ENCODE assay signal across 8 cellular contexts in genomic region chr14:39491134-39491541, GRCh38. TPM values are rescaled to one million over a fixed set of nuclear protein-coding genes. Genes with fewer than 3 reads are reported as not detected.
DNase-seq lines count a peak whose midpoint lies in the region; ATAC-seq and TF ChIP-seq lines count a peak whose summit lies in the region.

No MANE protein-coding gene starts in this region.

- intact Hi-C loops in spleen (cut with DNase I; ENCODE audit: low total_unique reads): no loop called here

- no peaks in the 10 kb centered on the region for H3K36me3 ChIP-seq in HUES6 (ENCODE audit: control insufficient read depth, insufficient read depth, low read length)
- no peaks in the 10 kb centered on the region for H3K36me3 ChIP-seq in gastroesophageal sphincter
- no peaks in the 10 kb centered on the region for H3K36me3 ChIP-seq in spleen

- H3K27me3 ChIP-seq in HUES6 (ENCODE audit: control insufficient read depth, insufficient read depth, low read length): no peaks in the 10 kb centered on the region
- H3K27me3 ChIP-seq in gastroesophageal sphincter: no peaks in the 10 kb centered on the region
- H3K27me3 ChIP-seq in spleen (replicated peaks in 1 of 7): no peaks in the 10 kb centered on the region

- H3K4me1 ChIP-seq in HUES6 (ENCODE audit: control insufficient read depth, insufficient read depth, low read length): peaks cover 12% of the 10 kb centered on the region; the same call in 1 of the 2 replicates
- peaks cover 0 to 13% (median 5%) of the 10 kb centered on the region in 3 donors for H3K4me1 ChIP-seq in gastroesophageal sphincter
- H3K4me1 ChIP-seq in spleen: peaks cover 0 to 6% (median 5%) of the 10 kb centered on the region in 6 donors

- TF ChIP-seq CTCF in RWPE1 (conservative IDR thresholded peaks at IDR 0.05; ENCODE audit: low read depth): peak; percentile 44; the same call in 1 of the 2 replicates
- peak; percentile 36 to 59 (median 43) for TF ChIP-seq CTCF in gastroesophageal sphincter (IDR thresholded peaks at IDR 0.05)
- TF ChIP-seq CTCF in spleen (IDR thresholded peaks at IDR 0.05 in 8 of 11, conservative IDR thresholded peaks at IDR 0.05 in 3 of 11): peak in 9 of 11 experiments; percentile 11 to 51 (median 36)

- peak overlapping the region; percentile 63; the same call in 1 of the 2 replicates for H3K27ac ChIP-seq in HUES6 (ENCODE audit: low read depth, low read length)
- no peak overlapping the region for H3K27ac ChIP-seq in RWPE1
- H3K27ac ChIP-seq in gastroesophageal sphincter: peak overlapping the region in 1 of 4 donors; percentile 14
- no peak overlapping the region for H3K27ac ChIP-seq in spleen

- peaks cover 4% of the 10 kb centered on the region for H3K9me3 Mint-ChIP-seq in activated CD4-positive, alpha-beta T cell treated with anti-CD3 and anti-CD28 coated beads, Interleukin-2, amount 10 ng/mL, durations not matched to agents 7 days and 5 days

- no peak overlapping the region for H3K4me3 Mint-ChIP-seq in activated CD4-positive, alpha-beta T cell treated with anti-CD3 and anti-CD28 coated beads, Interleukin-2, amount 10 ng/mL, durations not matched to agents 7 days and 5 days

- no peaks in the 10 kb centered on the region for H3K4me1 Mint-ChIP-seq in activated CD4-positive, alpha-beta T cell treated with anti-CD3 and anti-CD28 coated beads, Interleukin-2, amount 10 ng/mL, durations not matched to agents 7 days and 5 days

- 0 to 7% methylated on average over 3 of the region's 3 CpGs for WGBS in gastroesophageal sphincter (ENCODE audit: low coverage in 1 of 2), 2 donors
- 12 to 18% (median 17%) methylated on average over 3 of the region's 3 CpGs for WGBS in spleen, 5 donors

- POLR2A ChIA-PET in RWPE1 (lab: Yijun Ruan, JAX; ENCODE audit: low non-redundant PET): no interaction called here
- POLR2A ChIA-PET in activated CD4-positive, alpha-beta T cell treated with anti-CD3 and anti-CD28 coated beads, Interleukin-2, amount 10 ng/mL, durations not matched to agents 7 days and 5 days (lab: Charles Lee): no interaction called here

- H3K4me3 ChIP-seq in HUES6 (ENCODE audit: low read depth, low read length): no peak overlapping the region
- no peak overlapping the region for H3K4me3 ChIP-seq in gastroesophageal sphincter
- no peak overlapping the region for H3K4me3 ChIP-seq in spleen

- H3K27ac Mint-ChIP-seq in activated CD4-positive, alpha-beta T cell treated with anti-CD3 and anti-CD28 coated beads, Interleukin-2, amount 10 ng/mL, durations not matched to agents 7 days and 5 days: no peak overlapping the region

- H3K27me3 Mint-ChIP-seq in activated CD4-positive, alpha-beta T cell treated with anti-CD3 and anti-CD28 coated beads, Interleukin-2, amount 10 ng/mL, durations not matched to agents 7 days and 5 days: no peaks in the 10 kb centered on the region

- H3K9me3 ChIP-seq in HUES6 (ENCODE audit: control insufficient read depth, insufficient read depth, low read depth, low read length): peaks cover 12% of the 10 kb centered on the region
- no peaks in the 10 kb centered on the region for H3K9me3 ChIP-seq in gastroesophageal sphincter
- peaks cover 0 to 8% (median 2%) of the 10 kb centered on the region in 8 donors for H3K9me3 ChIP-seq in spleen

- CTCF ChIA-PET in RWPE1 (lab: Yijun Ruan, JAX): interaction anchor here (0.6 kb wide), 2 partner anchors 57 to 1833 kb away, joined by 3 read pairs; no protein-coding TSS in a partner anchor
- CTCF ChIA-PET in activated CD4-positive, alpha-beta T cell treated with anti-CD3 and anti-CD28 coated beads, Interleukin-2, amount 10 ng/mL, durations not matched to agents 7 days and 5 days (lab: Charles Lee): no interaction called here

- peak; percentile 19 for DNase-seq in COR-L47 (lab: John Stamatoyannopoulos, UW)
- DNase-seq in RWPE1 (ENCODE audit: low spot score): peak; percentile 12
- no peak for DNase-seq in spleen
- no peak for DNase-seq in activated CD4-positive, alpha-beta T cell treated with anti-CD3 and anti-CD28 coated beads, Interleukin-2, amount 10 ng/mL, durations not matched to agents 7 days and 5 days
- DNase-seq in cortex of kidney (lab: John Stamatoyannopoulos, UW): no peak

- no peak overlapping the region for H3K9ac ChIP-seq in HUES6 (ENCODE audit: low read length)

- ATAC-seq in gastroesophageal sphincter: no peak
- ATAC-seq in GM18520 (IDR thresholded peaks at IDR 0.05; ENCODE audit: unreplicated experiment): no peak

- no peak for TF ChIP-seq EP300 in gastroesophageal sphincter (IDR thresholded peaks at IDR 0.05)

- H3K36me3 Mint-ChIP-seq in activated CD4-positive, alpha-beta T cell treated with anti-CD3 and anti-CD28 coated beads, Interleukin-2, amount 10 ng/mL, durations not matched to agents 7 days and 5 days (ENCODE audit: low read depth): peaks cover under 1% of the 10 kb centered on the region

- no peak for TF ChIP-seq POLR2A in gastroesophageal sphincter (IDR thresholded peaks at IDR 0.05)
- TF ChIP-seq POLR2A in spleen (IDR thresholded peaks at IDR 0.05): no peak

RNA-seq across cellular contexts. Expression of gene FBXO33, which starts 58.9 kb away (rescaled TPM):
- total RNA-seq in gastroesophageal sphincter (10 to 100 TPM; 10.4 to 19.9 (median 16.6) TPM), spleen (10 to 100 TPM; 11.2 to 24.1 (median 16.2) TPM)
- polyA plus RNA-seq in spleen: 1 to 10 TPM; 6.0 to 7.0 (median 6.9) TPM
- total RNA-seq in activated CD4-positive, alpha-beta T cell treated with anti-CD3 and anti-CD28 coated beads, Interleukin-2, amount 10 ng/mL, durations not matched to agents 7 days and 5 days: 10 to 100 TPM; 17.0 to 18.3 TPM

Comparison
In these comparisons a context has a peak if more than half of its experiments do, and no peak if none do; other contexts are left out.
1. DNase-seq: peak in COR-L47 (single experiment) and RWPE1 (single experiment); none in spleen (single experiment), activated CD4-positive, alpha-beta T cell treated with anti-CD3 and anti-CD28 coated beads, Interleukin-2, amount 10 ng/mL, durations not matched to agents 7 days and 5 days (single experiment) and cortex of kidney (single experiment).
2. Peak in every context shown above with its lines, with median percentiles within 50 percentile points of each other: CTCF ChIP-seq.